24 cellular contexts compared by ENCODE assay signal in the genomic region with DNA sequence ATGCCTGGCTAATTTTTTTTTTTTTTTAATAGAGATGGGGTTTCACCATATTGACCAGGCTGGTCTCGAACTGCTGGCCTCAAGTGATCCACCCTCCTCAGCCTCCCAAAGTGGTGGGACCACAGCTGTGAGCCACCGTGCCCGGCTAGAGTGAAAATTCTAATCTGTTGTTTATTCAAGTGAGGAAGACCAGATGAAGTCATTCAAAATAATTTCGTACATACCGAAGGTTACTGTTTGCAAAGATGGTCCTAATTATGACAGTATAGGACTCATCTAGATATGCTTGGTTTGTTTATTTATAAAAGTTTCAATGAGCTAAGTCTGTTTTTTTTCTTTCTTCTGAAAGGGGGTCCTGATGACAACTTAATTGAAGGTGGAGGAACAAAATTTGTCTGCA.
A peak's percentile ranks its signal among the peaks of the same experiment; 100 is the strongest.
DNase-seq lines count a peak whose midpoint lies in the region; FAIRE-seq and TF ChIP-seq lines count a peak whose summit lies in the region.
"Had no signal": no experiment of that assay in that cellular context is flagged by ENCODE, and none has a peak within 500 bp of the region (broad histone marks: within the 10 kb centered on the region; RNA-seq: fewer than 3 reads in every experiment).

No MANE protein-coding gene starts in this region.

- H3K4me2 ChIP-seq in GM23248 (ENCODE audit: unreplicated experiment) = no peak overlapping the region
- H3K4me2 ChIP-seq: BLaER1 had no signal

- no peak overlapping the region for H2AFZ ChIP-seq in GM23248

- H3K9me2 ChIP-seq in GM23248 (ENCODE audit: insufficient read depth) = no peaks in the 10 kb centered on the region

- H3K4me1 ChIP-seq in GM23248 (ENCODE audit: insufficient read depth) (peaks cover 11% of the 10 kb centered on the region; the same call in 1 of the 2 replicates), adipocyte (ENCODE audit: control insufficient read depth, insufficient read depth, low read length) (peaks cover 7% of the 10 kb centered on the region)
- H3K4me1 ChIP-seq: BLaER1 had no signal

- H3K4me3 ChIP-seq in GM23248 (no peak overlapping the region), adipocyte (ENCODE audit: low read length) (no peak overlapping the region), fibroblast of villous mesenchyme (ENCODE audit: low read depth, low read length) (no peak overlapping the region)
- H3K4me3 ChIP-seq: BLaER1, MG63, SJSA1 had no signal

- no peak for TF ChIP-seq POLR2A in GM12891 (IDR thresholded peaks at IDR 0.05; ENCODE audit: low read depth, low read length)

- WGBS in GM23248 (ENCODE audit: low coverage in 1 of 2, low lambda C conversion rate in 2 of 2, missing lambda C conversion rate in 2 of 2), 2 experiments = 23 to 30% methylated on average over 5 of the region's 5 CpGs

- H3K9me3 ChIP-seq in GM23248 (ENCODE audit: low read depth) (no peaks in the 10 kb centered on the region), adipocyte (ENCODE audit: control insufficient read depth, low read length) (no peaks in the 10 kb centered on the region)
- H3K9me3 ChIP-seq: BLaER1, MG63, SJSA1 had no signal

- peaks cover 23% of the 10 kb centered on the region for H3F3A ChIP-seq in GM23248 (ENCODE audit: insufficient read depth)

- no peaks in the 10 kb centered on the region for H3K79me2 ChIP-seq in GM23248 (ENCODE audit: insufficient read depth)

- H3K9ac ChIP-seq in GM23248 (no peak overlapping the region), adipocyte (ENCODE audit: low read length) (no peak overlapping the region)
- H3K9ac ChIP-seq: BLaER1 had no signal

- no peaks in the 10 kb centered on the region for H3K27me3 ChIP-seq in GM23248 (replicated peaks; ENCODE audit: insufficient read depth)
- H3K27me3 ChIP-seq in adipocyte (replicated peaks; ENCODE audit: control insufficient read depth, insufficient read depth, low read length) = no peaks in the 10 kb centered on the region
- H3K27me3 ChIP-seq: BLaER1, MG63, SJSA1 had no signal

- H3K36me3 ChIP-seq in GM23248 (ENCODE audit: low read depth) (no peaks in the 10 kb centered on the region), adipocyte (ENCODE audit: control insufficient read depth, insufficient read depth, low read length, severe bottlenecking) (peaks cover 10% of the 10 kb centered on the region)
- H3K36me3 ChIP-seq: BLaER1, MG63, SJSA1 had no signal

- FAIRE-seq in GM12891 (lab: Jason Lieb, UNC) = no peak
- FAIRE-seq: H1 had no signal

- no peak overlapping the region for H3K27ac ChIP-seq in GM23248
- H3K27ac ChIP-seq: BLaER1, SJSA1 had no signal

- in situ Hi-C loops in GM23248 (cut with MboI) = no loop called here

- no peak for TF ChIP-seq CTCF in fibroblast of villous mesenchyme (IDR thresholded peaks at IDR 0.05; ENCODE audit: insufficient read depth, low read depth, low read length)

- DNase-seq in GM23248 (peak; percentile 53), adipocyte (ENCODE audit: low read depth) (peak; percentile 27), fibroblast of villous mesenchyme (ENCODE audit: low read depth) (peak; percentile 23), iPS-NIHi7 (ENCODE audit: extremely low spot score) (no peak), SHP77 treated with DMSO at 0.1 percent for 48 hours (lab: John Stamatoyannopoulos, UW) (no peak), NCI-H187 treated with DMSO at 0.1 percent for 48 hours (lab: John Stamatoyannopoulos, UW) (no peak), GM12891 (ENCODE audit: insufficient read length, low spot score) (no peak)
- DNase-seq: CD4-positive, CD25-positive, alpha-beta regulatory T cell; DMS153; DND-41; KG1; MG63; NCI-H1105 treated with DMSO at 0.1 percent for 48 hours; NCI-H146; NCI-H2029; NCI-H446; NCI-H526; NCI-H82; NK-92 treated with Interleukin-12 subunit alpha and Interleukin-12 subunit beta, amount 100 ng/mL, for 24 hours; PC-3; T-cell had no signal

- no peaks in the 10 kb centered on the region for H4K20me1 ChIP-seq in GM23248 (ENCODE audit: insufficient read depth)
- H4K20me1 ChIP-seq: BLaER1 had no signal

TF ChIP-seq in GM12891, 5 proteins besides CTCF, POLR2A, EP300 and RAD21:
- TF ChIP-seq SPI1 (IDR thresholded peaks at IDR 0.05; ENCODE audit: low read depth, low read length) = no peak
- no peak for TF ChIP-seq POU2F2 (IDR thresholded peaks at IDR 0.05; ENCODE audit: low read depth, low read length)
- TF ChIP-seq POLR2AphosphoS5 (IDR thresholded peaks at IDR 0.05; ENCODE audit: low read depth, low read length) = no peak
- TF ChIP-seq PAX5 (IDR thresholded peaks at IDR 0.05; ENCODE audit: insufficient read depth, low read length, severe bottlenecking) = no peak
- TF ChIP-seq TAF1 (IDR thresholded peaks at IDR 0.05; ENCODE audit: low read depth, low read length) = no peak

Comparison
In these comparisons a context has a peak if more than half of its experiments do, and no peak if none do; other contexts are left out.
1. DNase-seq: peak in GM23248 (single experiment), adipocyte (single experiment) and fibroblast of villous mesenchyme (single experiment); none in iPS-NIHi7 (single experiment), SHP77 treated with DMSO at 0.1 percent for 48 hours (single experiment), NCI-H187 treated with DMSO at 0.1 percent for 48 hours (single experiment) and GM12891 (single experiment).